ENCODE assay signal across 10 cellular contexts in genomic region chr17:1590747-1591473, GRCh38. TPM values are rescaled to one million over a fixed set of nuclear protein-coding genes. Genes with fewer than 3 reads are reported as not detected.
DNase-seq lines count a peak whose midpoint lies in the region; ATAC-seq and TF ChIP-seq lines count a peak whose summit lies in the region.
"Had no signal": no experiment of that assay in that cellular context is flagged by ENCODE, and none has a peak within 500 bp of the region (broad histone marks: within the 10 kb centered on the region; RNA-seq: fewer than 3 reads in every experiment).

No MANE protein-coding gene starts in this region.

- H3K27ac Mint-ChIP-seq in activated CD8-positive, alpha-beta T cell treated with anti-CD3 and anti-CD28 coated beads, Interleukin-2, amount 10 ng/mL, durations not matched to agents 7 days and 5 days, result no peak overlapping the region
- no peak overlapping the region for H3K27ac Mint-ChIP-seq in immature natural killer cell
- H3K27ac Mint-ChIP-seq: mesothelial cell of epicardium had no signal

- TF ChIP-seq EP300 in stomach (IDR thresholded peaks at IDR 0.05), result no peak

- H3K4me1 ChIP-seq in Loucy (ENCODE audit: insufficient read depth, low read length, poor library complexity, severe bottlenecking), result peaks cover 56% of the 10 kb centered on the region
- H3K4me1 ChIP-seq in foreskin keratinocyte, result peaks cover 11% of the 10 kb centered on the region
- peaks cover 14 to 28% (median 25%) of the 10 kb centered on the region in 4 donors for H3K4me1 ChIP-seq in stomach
- H3K4me1 ChIP-seq: right lobe of liver had no signal

- no peak overlapping the region for H2AFZ ChIP-seq in Loucy (ENCODE audit: low read length)

- no peak overlapping the region for H3K4me3 Mint-ChIP-seq in activated CD8-positive, alpha-beta T cell treated with anti-CD3 and anti-CD28 coated beads, Interleukin-2, amount 10 ng/mL, durations not matched to agents 7 days and 5 days
- H3K4me3 Mint-ChIP-seq in immature natural killer cell, result no peak overlapping the region
- H3K4me3 Mint-ChIP-seq: mesothelial cell of epicardium had no signal

- no peaks in the 10 kb centered on the region; the same call in 1 of the 2 replicates for H3K36me3 ChIP-seq in Loucy (ENCODE audit: insufficient read depth, low read length)
- peaks cover 2 to 41% (median 35%) of the 10 kb centered on the region in 4 donors for H3K36me3 ChIP-seq in stomach
- H3K36me3 ChIP-seq: right lobe of liver had no signal

- peak overlapping the region; percentile 48 for H3K9ac ChIP-seq in Loucy (ENCODE audit: low read depth, low read length, poor library complexity, severe bottlenecking)

- H3F3A ChIP-seq in Loucy (ENCODE audit: low read depth), result peaks cover 18% of the 10 kb centered on the region; the same call in 1 of the 2 replicates

- H3K4me1 Mint-ChIP-seq in activated CD8-positive, alpha-beta T cell treated with anti-CD3 and anti-CD28 coated beads, Interleukin-2, amount 10 ng/mL, durations not matched to agents 7 days and 5 days (ENCODE audit: low read depth), result peaks cover 13% of the 10 kb centered on the region
- H3K4me1 Mint-ChIP-seq in immature natural killer cell, result peaks cover 0 to 1% of the 10 kb centered on the region in 2 donors

- H3K36me3 Mint-ChIP-seq in activated CD8-positive, alpha-beta T cell treated with anti-CD3 and anti-CD28 coated beads, Interleukin-2, amount 10 ng/mL, durations not matched to agents 7 days and 5 days (ENCODE audit: low read depth), result no peaks in the 10 kb centered on the region
- H3K36me3 Mint-ChIP-seq in immature natural killer cell, result no peaks in the 10 kb centered on the region
- H3K36me3 Mint-ChIP-seq: mesothelial cell of epicardium had no signal

- H3K4me2 ChIP-seq in Loucy (ENCODE audit: low read depth, low read length, poor library complexity, severe bottlenecking), result peak overlapping the region; percentile 28

- H3K9me3 Mint-ChIP-seq in activated CD8-positive, alpha-beta T cell treated with anti-CD3 and anti-CD28 coated beads, Interleukin-2, amount 10 ng/mL, durations not matched to agents 7 days and 5 days (ENCODE audit: insufficient read depth), result no peaks in the 10 kb centered on the region
- no peaks in the 10 kb centered on the region for H3K9me3 Mint-ChIP-seq in immature natural killer cell
- H3K9me3 Mint-ChIP-seq: mesothelial cell of epicardium had no signal

- H4K20me1 ChIP-seq in Loucy (ENCODE audit: insufficient read depth, low read length, poor library complexity, severe bottlenecking), result no peaks in the 10 kb centered on the region

- TF ChIP-seq POLR2A in stomach (IDR thresholded peaks at IDR 0.05), result no peak

- H3K27ac ChIP-seq in foreskin keratinocyte (peak overlapping the region; percentile 14), stomach (peak overlapping the region; percentile 72 to 88 (median 82))
- H3K27ac ChIP-seq: right lobe of liver had no signal

- 84 to 91% (median 89%) methylated on average over 18 to 38 of the region's 38 CpGs for WGBS in stomach, 5 donors

- POLR2A ChIA-PET in activated CD8-positive, alpha-beta T cell treated with anti-CD3 and anti-CD28 coated beads, Interleukin-2, amount 10 ng/mL, durations not matched to agents 7 days and 5 days (lab: Charles Lee), result no interaction called here

- peaks cover 24% of the 10 kb centered on the region; the same call in 1 of the 2 replicates for H3K79me2 ChIP-seq in Loucy (ENCODE audit: insufficient read depth, low read length)

- CTCF ChIA-PET in activated CD8-positive, alpha-beta T cell treated with anti-CD3 and anti-CD28 coated beads, Interleukin-2, amount 10 ng/mL, durations not matched to agents 7 days and 5 days (lab: Charles Lee), result no interaction called here

- ATAC-seq in foreskin keratinocyte, result no peak
- ATAC-seq in activated CD8-positive, alpha-beta T cell treated with anti-CD3 and anti-CD28 coated beads, Interleukin-2, amount 10 ng/mL, durations not matched to agents 7 days and 5 days, result no peak

- H3K9me2 ChIP-seq in Loucy (replicated peaks; ENCODE audit: low read depth, low read length), result no peaks in the 10 kb centered on the region

- TF ChIP-seq CTCF in Loucy (conservative IDR thresholded peaks at IDR 0.05; ENCODE audit: low read length), result no peak
- no peak for TF ChIP-seq CTCF in foreskin keratinocyte (conservative IDR thresholded peaks at IDR 0.05)
- TF ChIP-seq CTCF in stomach (IDR thresholded peaks at IDR 0.05), result no peak

- H3K4me3 ChIP-seq in Loucy (ENCODE audit: low read length, poor library complexity, severe bottlenecking), result no peak overlapping the region
- peak overlapping the region in 1 of 4 donors; percentile 15 for H3K4me3 ChIP-seq in stomach
- H3K4me3 ChIP-seq: right lobe of liver had no signal

- DNase-seq in foreskin keratinocyte (no peak), stomach (no peak), NCI-H226 (no peak), immature natural killer cell (no peak)
- no peak for DNase-seq in activated CD8-positive, alpha-beta T cell treated with anti-CD3 and anti-CD28 coated beads, Interleukin-2, amount 10 ng/mL, durations not matched to agents 7 days and 5 days
- DNase-seq: NCI-H1694; right lobe of liver; stimulated activated CD8-positive, alpha-beta memory T cell treated with anti-CD3 and anti-CD28 coated beads, Interleukin-4, amount 100 ng/mL, for 48 hours had no signal

- H3K9me3 ChIP-seq in Loucy (ENCODE audit: insufficient read depth, low read depth, low read length) (no peaks in the 10 kb centered on the region), stomach (no peaks in the 10 kb centered on the region)
- H3K9me3 ChIP-seq: right lobe of liver had no signal

- H3K27me3 ChIP-seq in Loucy (ENCODE audit: insufficient read depth, low read length, poor library complexity, severe bottlenecking), result no peaks in the 10 kb centered on the region
- H3K27me3 ChIP-seq in foreskin keratinocyte, result no peaks in the 10 kb centered on the region
- no peaks in the 10 kb centered on the region for H3K27me3 ChIP-seq in stomach
- H3K27me3 ChIP-seq: right lobe of liver had no signal

- intact Hi-C loops in stomach (cut with DNase I; ENCODE audit: low total_unique reads), result no loop called here

- H3K27me3 Mint-ChIP-seq in activated CD8-positive, alpha-beta T cell treated with anti-CD3 and anti-CD28 coated beads, Interleukin-2, amount 10 ng/mL, durations not matched to agents 7 days and 5 days (ENCODE audit: low read depth), result no peaks in the 10 kb centered on the region
- peaks cover 0 to 2% (median 0%) of the 10 kb centered on the region in 3 donors for H3K27me3 Mint-ChIP-seq in immature natural killer cell (ENCODE audit: low read depth in 3 of 3)

RNA-seq across cellular contexts. Expression of gene PITPNA, which starts 28.3 kb away (rescaled TPM):
- total RNA-seq in foreskin keratinocyte (33.2 and 35.2 TPM in 2 replicates), stomach (10 to 100 TPM; 12.1 to 61.7 (median 23.9) TPM)
- polyA plus RNA-seq in foreskin keratinocyte (49.5 and 50.2 TPM in 2 replicates), stomach (10 to 100 TPM; 19.5 to 27.0 (median 21.8) TPM), immature natural killer cell (10 to 100 TPM; 33.6 to 41.5 (median 37.6) TPM)
- total RNA-seq in activated CD8-positive, alpha-beta T cell treated with anti-CD3 and anti-CD28 coated beads, Interleukin-2, amount 10 ng/mL, durations not matched to agents 7 days and 5 days, result 10 to 100 TPM; 44.6 to 47.3 TPM

RNA-seq across cellular contexts. Expression of gene SLC43A2, which starts 37.7 kb away (rescaled TPM):
- total RNA-seq in foreskin keratinocyte, result 2.0 and 3.1 TPM in 2 replicates
- polyA plus RNA-seq in foreskin keratinocyte, result 1.9 and 2.3 TPM in 2 replicates
- total RNA-seq in stomach, result 10 to 100 TPM in 2 of 5 donors, 1 to 10 TPM in 2, under 1 TPM in 1; 0.29 to 15.8 (median 6.5) TPM
- polyA plus RNA-seq in stomach, result 1 to 10 TPM; 1.8 to 5.9 (median 4.6) TPM
- under 1 TPM; 0.55 to 0.68 TPM for total RNA-seq in activated CD8-positive, alpha-beta T cell treated with anti-CD3 and anti-CD28 coated beads, Interleukin-2, amount 10 ng/mL, durations not matched to agents 7 days and 5 days
- 1 to 10 TPM; 3.6 to 8.3 (median 4.5) TPM for polyA plus RNA-seq in immature natural killer cell

RNA-seq across cellular contexts. Expression of gene SCARF1, which starts 54.6 kb away (rescaled TPM):
- total RNA-seq in foreskin keratinocyte (0.10 TPM in 1 of 2 replicates, not detected in the other), stomach (100 to 1,000 TPM in 1 of 5 donors, 10 to 100 TPM in 2, 1 to 10 TPM in 2; 4.1 to 119 (median 53.1) TPM)
- polyA plus RNA-seq in foreskin keratinocyte (0.02 and 0.03 TPM in 2 replicates), stomach (1 to 10 TPM; 1.4 to 2.7 (median 2.0) TPM), immature natural killer cell (under 1 TPM; 0.12 to 0.95 (median 0.64) TPM)
- total RNA-seq in activated CD8-positive, alpha-beta T cell treated with anti-CD3 and anti-CD28 coated beads, Interleukin-2, amount 10 ng/mL, durations not matched to agents 7 days and 5 days, result 1 to 10 TPM; 4.5 to 5.3 TPM

RNA-seq across cellular contexts. Expression of gene RILP, which starts 58.8 kb away (rescaled TPM):
- total RNA-seq in foreskin keratinocyte (5.1 and 5.5 TPM in 2 replicates), stomach (100 to 1,000 TPM in 1 of 5 donors, 10 to 100 TPM in 3, 1 to 10 TPM in 1; 8.6 to 284 (median 39.1) TPM)
- polyA plus RNA-seq in foreskin keratinocyte (6.7 and 7.5 TPM in 2 replicates), stomach (10 to 100 TPM; 15.6 to 32.4 (median 19.2) TPM), immature natural killer cell (10 to 100 TPM in 1 of 3 donors, 1 to 10 TPM in 2; 5.0 to 12.7 (median 9.2) TPM)
- total RNA-seq in activated CD8-positive, alpha-beta T cell treated with anti-CD3 and anti-CD28 coated beads, Interleukin-2, amount 10 ng/mL, durations not matched to agents 7 days and 5 days, result 1 to 10 TPM; 6.2 to 6.5 TPM
